9 cellular contexts compared by ENCODE assay signal in genomic region chr2:128732976-128733431, GRCh38.
DNase-seq lines count a peak whose midpoint lies in the region; ATAC-seq and TF ChIP-seq lines count a peak whose summit lies in the region.
"Had no signal": no experiment of that assay in that cellular context is flagged by ENCODE, and none has a peak within 500 bp of the region (broad histone marks: within the 10 kb centered on the region; RNA-seq: fewer than 3 reads in every experiment).

No MANE protein-coding gene starts in this region.

- H3K27ac ChIP-seq in AG04450 (ENCODE audit: low read depth, low read length) = peak overlapping the region; percentile 61
- no peak overlapping the region for H3K27ac ChIP-seq in esophagus muscularis mucosa (replicated peaks in 1 of 4)

- H3K36me3 ChIP-seq in Loucy (ENCODE audit: insufficient read depth, low read length) (no peaks in the 10 kb centered on the region), esophagus muscularis mucosa (no peaks in the 10 kb centered on the region)

- H3K27ac Mint-ChIP-seq in activated CD4-positive, alpha-beta T cell treated with anti-CD3 and anti-CD28 coated beads, Interleukin-2, amount 10 ng/mL, durations not matched to agents 7 days and 5 days = no peak overlapping the region
- H3K27ac Mint-ChIP-seq in naive thymus-derived CD8-positive, alpha-beta T cell = no peak overlapping the region
- H3K27ac Mint-ChIP-seq in activated T-helper 17 cell treated with anti-CD3 and anti-CD28 coated beads, Interleukin-2, amount 50 U/mL, for 72 hours = no peak overlapping the region
- H3K27ac Mint-ChIP-seq: activated naive CD4-positive, alpha-beta T cell treated with anti-CD3 and anti-CD28 coated beads, Interleukin-2, amount 10 ng/mL, durations not matched to agents 7 days and 5 days had no signal

- H3K4me3 Mint-ChIP-seq in activated CD4-positive, alpha-beta T cell treated with anti-CD3 and anti-CD28 coated beads, Interleukin-2, amount 10 ng/mL, durations not matched to agents 7 days and 5 days = no peak overlapping the region
- H3K4me3 Mint-ChIP-seq in naive thymus-derived CD8-positive, alpha-beta T cell = no peak overlapping the region
- H3K4me3 Mint-ChIP-seq in activated T-helper 17 cell treated with anti-CD3 and anti-CD28 coated beads, Interleukin-2, amount 50 U/mL, for 72 hours = no peak overlapping the region
- H3K4me3 Mint-ChIP-seq: activated naive CD4-positive, alpha-beta T cell treated with anti-CD3 and anti-CD28 coated beads, Interleukin-2, amount 10 ng/mL, durations not matched to agents 7 days and 5 days had no signal

- H3K9me2 ChIP-seq in Loucy (replicated peaks; ENCODE audit: low read depth, low read length) = no peaks in the 10 kb centered on the region

- peaks cover 23% of the 10 kb centered on the region for H3F3A ChIP-seq in Loucy (ENCODE audit: low read depth)

- TF ChIP-seq CTCF in AG04450 (IDR thresholded peaks at IDR 0.05; ENCODE audit: low read depth, low read length) (no peak), Loucy (conservative IDR thresholded peaks at IDR 0.05; ENCODE audit: low read length) (no peak), esophagus muscularis mucosa (IDR thresholded peaks at IDR 0.05) (no peak)

- H2AFZ ChIP-seq in Loucy (ENCODE audit: low read length) = no peak overlapping the region

- no peaks in the 10 kb centered on the region for H3K36me3 Mint-ChIP-seq in activated CD4-positive, alpha-beta T cell treated with anti-CD3 and anti-CD28 coated beads, Interleukin-2, amount 10 ng/mL, durations not matched to agents 7 days and 5 days (ENCODE audit: low read depth)
- H3K36me3 Mint-ChIP-seq in naive thymus-derived CD8-positive, alpha-beta T cell = peaks cover 0 to 13% (median 0%) of the 10 kb centered on the region in 3 donors
- H3K36me3 Mint-ChIP-seq in activated T-helper 17 cell treated with anti-CD3 and anti-CD28 coated beads, Interleukin-2, amount 50 U/mL, for 72 hours (ENCODE audit: low read depth) = no peaks in the 10 kb centered on the region
- H3K36me3 Mint-ChIP-seq: activated naive CD4-positive, alpha-beta T cell treated with anti-CD3 and anti-CD28 coated beads, Interleukin-2, amount 10 ng/mL, durations not matched to agents 7 days and 5 days had no signal

- ATAC-seq in GM19395 (IDR thresholded peaks at IDR 0.05; ENCODE audit: unreplicated experiment) = peak; percentile 35
- no peak for ATAC-seq in naive thymus-derived CD8-positive, alpha-beta T cell
- no peak for ATAC-seq in activated T-helper 17 cell treated with anti-CD3 and anti-CD28 coated beads, Interleukin-2, amount 50 U/mL, for 72 hours (replicated peaks)

- TF ChIP-seq POLR2A in esophagus muscularis mucosa (IDR thresholded peaks at IDR 0.05; ENCODE audit: low read depth) = no peak

- 64% methylated on average over 4 of the region's 4 CpGs for WGBS in esophagus muscularis mucosa

- H3K9me3 Mint-ChIP-seq in activated CD4-positive, alpha-beta T cell treated with anti-CD3 and anti-CD28 coated beads, Interleukin-2, amount 10 ng/mL, durations not matched to agents 7 days and 5 days = peaks cover 7% of the 10 kb centered on the region
- H3K9me3 Mint-ChIP-seq in naive thymus-derived CD8-positive, alpha-beta T cell = peaks cover 2 to 16% (median 9%) of the 10 kb centered on the region in 9 donors
- H3K9me3 Mint-ChIP-seq in activated T-helper 17 cell treated with anti-CD3 and anti-CD28 coated beads, Interleukin-2, amount 50 U/mL, for 72 hours = peaks cover 6% of the 10 kb centered on the region

- H3K79me2 ChIP-seq in Loucy (ENCODE audit: insufficient read depth, low read length) = 0 out of 2 replicates have a peak, but pooled peaks cover 11% of the 10 kb centered on the region

- peak; percentile 84 for DNase-seq in AG04450 (ENCODE audit: low read depth, low spot score)
- DNase-seq in esophagus muscularis mucosa (ENCODE audit: extremely low spot score) = peak; percentile 92
- no peak for DNase-seq in islet precursor cell
- DNase-seq in activated CD4-positive, alpha-beta T cell treated with anti-CD3 and anti-CD28 coated beads, Interleukin-2, amount 10 ng/mL, durations not matched to agents 7 days and 5 days = no peak
- DNase-seq in naive thymus-derived CD8-positive, alpha-beta T cell = no peak
- DNase-seq: activated naive CD4-positive, alpha-beta T cell treated with anti-CD3 and anti-CD28 coated beads, Interleukin-2, amount 10 ng/mL, durations not matched to agents 7 days and 5 days had no signal

- peak overlapping the region; percentile 55 for H3K4me2 ChIP-seq in Loucy (ENCODE audit: low read depth, low read length, poor library complexity, severe bottlenecking)

- peaks cover 28% of the 10 kb centered on the region for H3K4me1 Mint-ChIP-seq in activated CD4-positive, alpha-beta T cell treated with anti-CD3 and anti-CD28 coated beads, Interleukin-2, amount 10 ng/mL, durations not matched to agents 7 days and 5 days
- H3K4me1 Mint-ChIP-seq in naive thymus-derived CD8-positive, alpha-beta T cell = peaks cover 3 to 19% (median 13%) of the 10 kb centered on the region in 4 donors
- H3K4me1 Mint-ChIP-seq in activated T-helper 17 cell treated with anti-CD3 and anti-CD28 coated beads, Interleukin-2, amount 50 U/mL, for 72 hours = no peaks in the 10 kb centered on the region

- H3K27me3 ChIP-seq in AG04450 (ENCODE audit: control insufficient read depth, insufficient read depth, low read length) (peaks cover 8% of the 10 kb centered on the region), Loucy (ENCODE audit: insufficient read depth, low read length, poor library complexity, severe bottlenecking) (no peaks in the 10 kb centered on the region), esophagus muscularis mucosa (peaks cover 0 to 37% (median 0%) of the 10 kb centered on the region in 4 donors)

- intact Hi-C loops in esophagus muscularis mucosa (cut with DNase I) = loop anchor here (10.0 kb wide), 1 partner anchor 1122 kb away; no protein-coding TSS in a partner anchor

- H3K9me3 ChIP-seq in AG04450 (ENCODE audit: control insufficient read depth, insufficient read depth, low read length) (peaks cover 7% of the 10 kb centered on the region), Loucy (ENCODE audit: insufficient read depth, low read depth, low read length) (peaks cover 11% of the 10 kb centered on the region; the same call in 1 of the 2 replicates), esophagus muscularis mucosa (no peaks in the 10 kb centered on the region)

- H3K27me3 Mint-ChIP-seq in activated CD4-positive, alpha-beta T cell treated with anti-CD3 and anti-CD28 coated beads, Interleukin-2, amount 10 ng/mL, durations not matched to agents 7 days and 5 days = peaks cover 19% of the 10 kb centered on the region
- H3K27me3 Mint-ChIP-seq in naive thymus-derived CD8-positive, alpha-beta T cell = peaks cover 6 to 38% (median 23%) of the 10 kb centered on the region in 5 donors
- peaks cover 8% of the 10 kb centered on the region for H3K27me3 Mint-ChIP-seq in activated T-helper 17 cell treated with anti-CD3 and anti-CD28 coated beads, Interleukin-2, amount 50 U/mL, for 72 hours

- POLR2A ChIA-PET in AG04450 (lab: Yijun Ruan, JAX) = interaction anchor here (1.3 kb wide), 2 partner anchors 18 to 427 kb away, joined by 3 to 5 read pairs; no protein-coding TSS in a partner anchor
- POLR2A ChIA-PET in activated CD4-positive, alpha-beta T cell treated with anti-CD3 and anti-CD28 coated beads, Interleukin-2, amount 10 ng/mL, durations not matched to agents 7 days and 5 days (lab: Charles Lee) = no interaction called here
- POLR2A ChIA-PET in naive thymus-derived CD8-positive, alpha-beta T cell (lab: Charles Lee) = no interaction called here

- H4K20me1 ChIP-seq in Loucy (ENCODE audit: insufficient read depth, low read length, poor library complexity, severe bottlenecking) = no peaks in the 10 kb centered on the region

- H3K4me1 ChIP-seq in Loucy (ENCODE audit: insufficient read depth, low read length, poor library complexity, severe bottlenecking) = peaks cover 76% of the 10 kb centered on the region
- peaks cover 27 to 37% (median 32%) of the 10 kb centered on the region in 4 donors for H3K4me1 ChIP-seq in esophagus muscularis mucosa

- H3K9ac ChIP-seq in Loucy (ENCODE audit: low read depth, low read length, poor library complexity, severe bottlenecking) = peak overlapping the region; percentile 72

- CTCF ChIA-PET in AG04450 (lab: Charles Lee) = no interaction called here
- CTCF ChIA-PET in activated CD4-positive, alpha-beta T cell treated with anti-CD3 and anti-CD28 coated beads, Interleukin-2, amount 10 ng/mL, durations not matched to agents 7 days and 5 days (lab: Charles Lee) = no interaction called here

- H3K4me3 ChIP-seq in AG04450 (ENCODE audit: low read depth, low read length) = no peak overlapping the region
- H3K4me3 ChIP-seq in Loucy (ENCODE audit: low read length, poor library complexity, severe bottlenecking) = peak overlapping the region; percentile 30
- H3K4me3 ChIP-seq in esophagus muscularis mucosa = no peak overlapping the region

- TF ChIP-seq EP300 in esophagus muscularis mucosa (IDR thresholded peaks at IDR 0.05) = no peak

Comparison
In these comparisons a context has a peak if more than half of its experiments do, and no peak if none do; other contexts are left out.
1. DNase-seq: peak in AG04450 (single experiment) and esophagus muscularis mucosa (single experiment); none in islet precursor cell (single experiment), activated CD4-positive, alpha-beta T cell treated with anti-CD3 and anti-CD28 coated beads, Interleukin-2, amount 10 ng/mL, durations not matched to agents 7 days and 5 days (single experiment) and naive thymus-derived CD8-positive, alpha-beta T cell (0 of 10).